In the genomic region with DNA sequence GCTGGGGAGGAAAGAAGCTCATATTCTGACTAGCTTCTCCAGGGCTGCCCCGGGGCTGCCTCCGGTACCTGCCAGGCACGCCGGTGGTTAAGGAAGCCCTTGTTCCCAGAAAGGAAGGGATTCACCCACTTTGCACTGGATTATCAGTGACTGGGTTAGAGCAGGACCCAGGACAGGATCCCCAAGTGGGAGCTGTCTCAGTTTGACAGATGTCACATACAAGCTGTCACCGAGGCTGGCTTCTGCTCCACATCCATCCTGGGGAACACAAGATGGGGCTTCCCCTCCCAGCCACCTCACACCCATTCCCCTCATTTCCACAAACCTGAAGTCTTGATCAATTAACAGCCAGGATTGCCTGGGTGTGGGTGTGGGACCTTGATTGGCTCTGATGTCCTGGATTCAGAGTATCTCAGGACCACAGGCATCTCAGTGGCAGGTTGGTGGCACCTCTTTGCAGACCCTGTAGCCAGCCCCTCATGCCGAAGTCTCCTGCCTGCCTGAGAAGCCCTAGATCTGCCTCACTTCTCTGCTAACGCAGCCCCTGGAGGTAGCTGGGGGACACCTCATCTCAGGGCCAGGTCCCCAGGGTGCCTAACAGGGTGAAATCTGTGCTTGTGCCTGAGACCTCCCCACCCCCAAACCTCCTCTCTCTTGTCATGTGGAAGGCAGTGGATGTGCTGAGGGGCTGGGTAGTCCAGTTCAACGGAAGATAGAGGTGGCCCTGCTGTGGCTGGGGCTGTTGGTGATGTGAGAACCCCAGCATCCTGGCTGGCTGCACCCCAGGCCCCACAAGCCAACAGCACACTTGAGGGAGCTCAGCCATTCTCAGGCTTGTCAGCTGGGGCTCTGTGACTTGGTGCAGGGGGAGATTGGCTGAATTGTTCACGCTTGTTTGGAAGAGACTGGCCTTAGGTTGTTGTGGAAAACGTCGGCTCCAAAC, we compare ENCODE assay signal across 1 cellular context.
TF ChIP-seq lines count a peak whose summit lies in the region.

No MANE protein-coding gene starts in this region.

TF ChIP-seq in WTC11, 78 proteins besides CTCF, POLR2A, EP300 and RAD21 (continued from another document):
- TF ChIP-seq, protein P1, sequence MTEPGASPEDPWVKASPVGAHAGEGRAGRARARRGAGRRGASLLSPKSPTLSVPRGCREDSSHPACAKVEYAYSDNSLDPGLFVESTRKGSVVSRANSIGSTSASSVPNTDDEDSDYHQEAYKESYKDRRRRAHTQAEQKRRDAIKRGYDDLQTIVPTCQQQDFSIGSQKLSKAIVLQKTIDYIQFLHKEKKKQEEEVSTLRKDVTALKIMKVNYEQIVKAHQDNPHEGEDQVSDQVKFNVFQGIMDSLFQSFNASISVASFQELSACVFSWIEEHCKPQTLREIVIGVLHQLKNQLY (CRISPR knock-in tag; IDR thresholded peaks at IDR 0.05), result no peak
- TF ChIP-seq, protein P2, sequence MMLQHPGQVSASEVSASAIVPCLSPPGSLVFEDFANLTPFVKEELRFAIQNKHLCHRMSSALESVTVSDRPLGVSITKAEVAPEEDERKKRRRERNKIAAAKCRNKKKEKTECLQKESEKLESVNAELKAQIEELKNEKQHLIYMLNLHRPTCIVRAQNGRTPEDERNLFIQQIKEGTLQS (CRISPR knock-in tag; conservative IDR thresholded peaks at IDR 0.05), result no peak
- TF ChIP-seq, protein P3, sequence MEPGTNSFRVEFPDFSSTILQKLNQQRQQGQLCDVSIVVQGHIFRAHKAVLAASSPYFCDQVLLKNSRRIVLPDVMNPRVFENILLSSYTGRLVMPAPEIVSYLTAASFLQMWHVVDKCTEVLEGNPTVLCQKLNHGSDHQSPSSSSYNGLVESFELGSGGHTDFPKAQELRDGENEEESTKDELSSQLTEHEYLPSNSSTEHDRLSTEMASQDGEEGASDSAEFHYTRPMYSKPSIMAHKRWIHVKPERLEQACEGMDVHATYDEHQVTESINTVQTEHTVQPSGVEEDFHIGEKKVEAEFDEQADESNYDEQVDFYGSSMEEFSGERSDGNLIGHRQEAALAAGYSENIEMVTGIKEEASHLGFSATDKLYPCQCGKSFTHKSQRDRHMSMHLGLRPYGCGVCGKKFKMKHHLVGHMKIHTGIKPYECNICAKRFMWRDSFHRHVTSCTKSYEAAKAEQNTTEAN (CRISPR knock-in tag; IDR thresholded peaks at IDR 0.05), result no peak
- TF ChIP-seq, protein P4, sequence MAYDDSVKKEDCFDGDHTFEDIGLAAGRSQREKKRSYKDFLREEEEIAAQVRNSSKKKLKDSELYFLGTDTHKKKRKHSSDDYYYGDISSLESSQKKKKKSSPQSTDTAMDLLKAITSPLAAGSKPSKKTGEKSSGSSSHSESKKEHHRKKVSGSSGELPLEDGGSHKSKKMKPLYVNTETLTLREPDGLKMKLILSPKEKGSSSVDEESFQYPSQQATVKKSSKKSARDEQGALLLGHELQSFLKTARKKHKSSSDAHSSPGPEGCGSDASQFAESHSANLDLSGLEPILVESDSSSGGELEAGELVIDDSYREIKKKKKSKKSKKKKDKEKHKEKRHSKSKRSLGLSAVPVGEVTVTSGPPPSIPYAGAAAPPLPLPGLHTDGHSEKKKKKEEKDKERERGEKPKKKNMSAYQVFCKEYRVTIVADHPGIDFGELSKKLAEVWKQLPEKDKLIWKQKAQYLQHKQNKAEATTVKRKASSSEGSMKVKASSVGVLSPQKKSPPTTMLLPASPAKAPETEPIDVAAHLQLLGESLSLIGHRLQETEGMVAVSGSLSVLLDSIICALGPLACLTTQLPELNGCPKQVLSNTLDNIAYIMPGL (CRISPR knock-in tag; IDR thresholded peaks at IDR 0.05), result no peak
- TF ChIP-seq TEAD4 (CRISPR knock-in tag; IDR thresholded peaks at IDR 0.05) (no peak), SOX15 (CRISPR knock-in tag; IDR thresholded peaks at IDR 0.05) (no peak), ZNF121 (CRISPR knock-in tag; IDR thresholded peaks at IDR 0.05) (no peak), ZNF232 (CRISPR knock-in tag; IDR thresholded peaks at IDR 0.05) (no peak), JUN (CRISPR knock-in tag; IDR thresholded peaks at IDR 0.05) (no peak), FOXP1 (CRISPR knock-in tag; IDR thresholded peaks at IDR 0.05; ENCODE audit: borderline replicate concordance) (no peak), IRF2 (CRISPR knock-in tag; IDR thresholded peaks at IDR 0.05; ENCODE audit: borderline replicate concordance, low read depth) (no peak), MYBL2 (CRISPR knock-in tag; IDR thresholded peaks at IDR 0.05) (no peak), TP53 (CRISPR knock-in tag; IDR thresholded peaks at IDR 0.05) (no peak), NFYB (CRISPR knock-in tag; conservative IDR thresholded peaks at IDR 0.05; ENCODE audit: low read depth) (no peak)
- TF ChIP-seq, protein P5, sequence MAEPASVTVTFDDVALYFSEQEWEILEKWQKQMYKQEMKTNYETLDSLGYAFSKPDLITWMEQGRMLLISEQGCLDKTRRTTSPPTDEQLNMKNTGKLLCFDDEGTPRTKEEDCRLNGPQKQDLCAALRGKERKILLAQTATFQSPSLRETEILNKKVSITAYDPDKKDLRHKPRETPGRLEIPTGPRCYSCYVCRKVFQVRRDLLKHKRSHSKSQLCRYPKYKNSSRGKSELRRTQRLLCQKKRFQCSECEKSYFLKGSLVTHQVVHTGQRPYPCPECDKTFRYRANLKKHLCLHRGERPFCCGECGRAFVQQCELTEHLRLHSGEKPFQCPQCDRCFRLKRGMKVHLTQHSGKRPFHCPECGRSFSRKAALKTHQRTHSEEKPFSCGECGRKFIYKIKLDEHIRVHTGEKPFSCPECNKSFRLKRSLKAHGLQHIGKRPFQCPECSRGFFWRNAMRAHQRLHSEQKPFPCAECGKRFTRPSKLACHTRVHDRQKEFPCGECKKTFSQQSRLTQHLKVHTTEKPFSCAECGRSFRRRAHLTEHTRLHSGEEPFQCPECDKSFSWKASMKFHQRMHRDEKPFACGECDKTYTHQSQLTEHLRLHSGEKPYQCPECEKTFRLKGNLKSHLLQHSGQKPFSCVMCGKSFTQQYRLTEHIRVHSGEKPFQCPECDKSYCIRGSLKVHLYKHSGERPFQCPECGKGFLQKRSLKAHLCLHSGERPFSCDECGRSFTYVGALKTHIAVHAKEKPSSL (CRISPR knock-in tag; conservative IDR thresholded peaks at IDR 0.05), result no peak
- TF ChIP-seq, protein P6, sequence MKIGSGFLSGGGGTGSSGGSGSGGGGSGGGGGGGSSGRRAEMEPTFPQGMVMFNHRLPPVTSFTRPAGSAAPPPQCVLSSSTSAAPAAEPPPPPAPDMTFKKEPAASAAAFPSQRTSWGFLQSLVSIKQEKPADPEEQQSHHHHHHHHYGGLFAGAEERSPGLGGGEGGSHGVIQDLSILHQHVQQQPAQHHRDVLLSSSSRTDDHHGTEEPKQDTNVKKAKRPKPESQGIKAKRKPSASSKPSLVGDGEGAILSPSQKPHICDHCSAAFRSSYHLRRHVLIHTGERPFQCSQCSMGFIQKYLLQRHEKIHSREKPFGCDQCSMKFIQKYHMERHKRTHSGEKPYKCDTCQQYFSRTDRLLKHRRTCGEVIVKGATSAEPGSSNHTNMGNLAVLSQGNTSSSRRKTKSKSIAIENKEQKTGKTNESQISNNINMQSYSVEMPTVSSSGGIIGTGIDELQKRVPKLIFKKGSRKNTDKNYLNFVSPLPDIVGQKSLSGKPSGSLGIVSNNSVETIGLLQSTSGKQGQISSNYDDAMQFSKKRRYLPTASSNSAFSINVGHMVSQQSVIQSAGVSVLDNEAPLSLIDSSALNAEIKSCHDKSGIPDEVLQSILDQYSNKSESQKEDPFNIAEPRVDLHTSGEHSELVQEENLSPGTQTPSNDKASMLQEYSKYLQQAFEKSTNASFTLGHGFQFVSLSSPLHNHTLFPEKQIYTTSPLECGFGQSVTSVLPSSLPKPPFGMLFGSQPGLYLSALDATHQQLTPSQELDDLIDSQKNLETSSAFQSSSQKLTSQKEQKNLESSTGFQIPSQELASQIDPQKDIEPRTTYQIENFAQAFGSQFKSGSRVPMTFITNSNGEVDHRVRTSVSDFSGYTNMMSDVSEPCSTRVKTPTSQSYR (CRISPR knock-in tag; IDR thresholded peaks at IDR 0.05), result no peak
